19 cellular contexts compared by ENCODE assay signal in genomic region chr3:45319231-45320085, GRCh38.
DNase-seq lines count a peak whose midpoint lies in the region; ATAC-seq and TF ChIP-seq lines count a peak whose summit lies in the region.
"Had no signal": no experiment of that assay in that cellular context is flagged by ENCODE, and none has a peak within 500 bp of the region (broad histone marks: within the 10 kb centered on the region; RNA-seq: fewer than 3 reads in every experiment).

No MANE protein-coding gene starts in this region.

- no peaks in the 10 kb centered on the region for H3K36me3 Mint-ChIP-seq in nephron progenitor cell (ENCODE audit: low read depth)
- no peaks in the 10 kb centered on the region for H3K36me3 Mint-ChIP-seq in activated CD8-positive, alpha-beta T cell treated with anti-CD3 and anti-CD28 coated beads for 36 hours (ENCODE audit: low read depth)
- H3K36me3 Mint-ChIP-seq: CD8-positive, alpha-beta memory T cell had no signal

- peaks cover 6% of the 10 kb centered on the region for H3K27me3 Mint-ChIP-seq in nephron progenitor cell (ENCODE audit: low read depth, poor library complexity)
- H3K27me3 Mint-ChIP-seq in activated CD8-positive, alpha-beta T cell treated with anti-CD3 and anti-CD28 coated beads for 36 hours = peaks cover 5% of the 10 kb centered on the region

- 95% methylated on average over 9 of the region's 11 CpGs for WGBS in HUES64
- 84 to 91% (median 88%) methylated on average over 10 to 11 of the region's 11 CpGs for WGBS in adrenal gland, 4 donors

- ATAC-seq in activated CD8-positive, alpha-beta T cell treated with anti-CD3 and anti-CD28 coated beads for 36 hours = no peak
- ATAC-seq in HG03280 (IDR thresholded peaks at IDR 0.05; ENCODE audit: unreplicated experiment) = no peak
- ATAC-seq: PC-3 had no signal

- no peak overlapping the region for H3K4me3 Mint-ChIP-seq in nephron progenitor cell
- no peak overlapping the region for H3K4me3 Mint-ChIP-seq in activated CD8-positive, alpha-beta T cell treated with anti-CD3 and anti-CD28 coated beads for 36 hours
- H3K4me3 Mint-ChIP-seq: CD8-positive, alpha-beta memory T cell; IgD-negative memory B cell had no signal

- intact Hi-C loops in adrenal gland (cut with DNase I) = no loop called here
- intact Hi-C loops in activated CD8-positive, alpha-beta T cell treated with anti-CD3 and anti-CD28 coated beads for 36 hours (cut with micrococcal nuclease) = no loop called here

- peak overlapping the region; percentile 59 for H3K27ac Mint-ChIP-seq in nephron progenitor cell
- no peak overlapping the region for H3K27ac Mint-ChIP-seq in activated CD8-positive, alpha-beta T cell treated with anti-CD3 and anti-CD28 coated beads for 36 hours
- H3K27ac Mint-ChIP-seq: CD8-positive, alpha-beta memory T cell; IgD-negative memory B cell had no signal

- no peaks in the 10 kb centered on the region for H3K27me3 ChIP-seq in HUES64 (ENCODE audit: insufficient read depth, low read length)
- no peaks in the 10 kb centered on the region for H3K27me3 ChIP-seq in adrenal gland

- TF ChIP-seq POLR2A in adrenal gland (IDR thresholded peaks at IDR 0.05) = no peak

- TF ChIP-seq CTCF in nephron progenitor cell (IDR thresholded peaks at IDR 0.05) (no peak), adrenal gland (IDR thresholded peaks at IDR 0.05) (no peak)
- no peak for TF ChIP-seq CTCF in activated CD8-positive, alpha-beta T cell treated with anti-CD3 and anti-CD28 coated beads for 36 hours (IDR thresholded peaks at IDR 0.05)

- H3K4me1 ChIP-seq in HUES64 (ENCODE audit: insufficient read depth, low read length) (peaks cover 9% of the 10 kb centered on the region), adrenal gland (replicated peaks in 1 of 2) (no peaks in the 10 kb centered on the region)

- peaks cover 4% of the 10 kb centered on the region for H3K9me3 Mint-ChIP-seq in nephron progenitor cell
- no peaks in the 10 kb centered on the region for H3K9me3 Mint-ChIP-seq in activated CD8-positive, alpha-beta T cell treated with anti-CD3 and anti-CD28 coated beads for 36 hours
- H3K9me3 Mint-ChIP-seq: CD8-positive, alpha-beta memory T cell; IgD-negative memory B cell had no signal

- H3K9ac ChIP-seq in HUES64 (ENCODE audit: low read depth, low read length) = no peak overlapping the region

- CTCF ChIA-PET in activated CD8-positive, alpha-beta T cell treated with anti-CD3 and anti-CD28 coated beads for 36 hours (lab: Charles Lee) = interaction anchor here (0.7 to 0.9 kb wide), 2 partner anchors 15 to 26 kb away, joined by 3 read pairs; no protein-coding TSS in a partner anchor

- peaks cover 12% of the 10 kb centered on the region for H3K4me1 Mint-ChIP-seq in nephron progenitor cell
- peaks cover 4% of the 10 kb centered on the region for H3K4me1 Mint-ChIP-seq in activated CD8-positive, alpha-beta T cell treated with anti-CD3 and anti-CD28 coated beads for 36 hours (ENCODE audit: low read depth)
- H3K4me1 Mint-ChIP-seq: CD8-positive, alpha-beta memory T cell; IgD-negative memory B cell had no signal

- H3K4me3 ChIP-seq in HUES64 (ENCODE audit: low read length) (no peak overlapping the region), adrenal gland (no peak overlapping the region)

- no peaks in the 10 kb centered on the region for H3K9me3 ChIP-seq in HUES64 (ENCODE audit: insufficient read depth, low read depth, low read length)
- no peaks in the 10 kb centered on the region for H3K9me3 ChIP-seq in adrenal gland (replicated peaks in 1 of 3)

- no peaks in the 10 kb centered on the region for H3K36me3 ChIP-seq in HUES64 (ENCODE audit: insufficient read depth, low read length)
- H3K36me3 ChIP-seq in adrenal gland (replicated peaks in 1 of 2) = no peaks in the 10 kb centered on the region

- peak overlapping the region; percentile 36; the same call in 1 of the 2 replicates for H3K27ac ChIP-seq in HUES64 (ENCODE audit: low read depth, low read length)
- H3K27ac ChIP-seq in adrenal gland = no peak overlapping the region
- H3K27ac ChIP-seq: RWPE1 had no signal

- peak; percentile 5 to 60 for DNase-seq in NCI-H524 (lab: John Stamatoyannopoulos, UW)
- DNase-seq in ecto neural progenitor cell (ENCODE audit: low spot score) = peak; percentile 40
- DNase-seq in nephron progenitor cell = no peak
- DNase-seq in adrenal gland = no peak
- DNase-seq in activated CD8-positive, alpha-beta T cell treated with anti-CD3 and anti-CD28 coated beads for 36 hours = no peak
- DNase-seq: C1 segment of cervical spinal cord; CD8-positive, alpha-beta memory T cell; DMS79 treated with DMSO at 0.1 percent for 48 hours; MM.1S; NCI-H1092; NCI-H1694; NCI-H2107; PC-3; SIG-M5; T-helper 1 cell had no signal

- POLR2A ChIA-PET in activated CD8-positive, alpha-beta T cell treated with anti-CD3 and anti-CD28 coated beads for 36 hours (lab: Charles Lee) = no interaction called here

Comparison
In these comparisons a context has a peak if more than half of its experiments do, and no peak if none do; other contexts are left out.
1. DNase-seq: peak in NCI-H524 (2 of 2) and ecto neural progenitor cell (single experiment); none in nephron progenitor cell (single experiment), adrenal gland (0 of 7) and activated CD8-positive, alpha-beta T cell treated with anti-CD3 and anti-CD28 coated beads for 36 hours (single experiment).